Comparison of ENCODE assay signal across 10 cellular contexts in genomic region chr1:3391711-3392110, GRCh38.
"Had no signal": no experiment of that assay in that cellular context is flagged by ENCODE, and none has a peak within 500 bp of the region (broad histone marks: within the 10 kb centered on the region; RNA-seq: fewer than 3 reads in every experiment).

No MANE protein-coding gene starts in this region.

- DNase-seq: activated CD4-positive, alpha-beta T cell treated with anti-CD3 and anti-CD28 coated beads, Interleukin-2, amount 50 U/mL, for 48 hours; activated naive CD4-positive, alpha-beta T cell treated with anti-CD3 and anti-CD28 coated beads, Interleukin-2, amount 10 ng/mL, durations not matched to agents 7 days and 5 days; activated T-cell treated with anti-CD3 and anti-CD28 coated beads, Interleukin-2, amount 50 U/mL, for 1 hour; dorsolateral prefrontal cortex; kidney glomerular epithelial cell; mesenchymal stem cell; stimulated activated CD4-positive, alpha-beta T cell treated with anti-CD3 and anti-CD28 coated beads, Interleukin-2, amount 100 ng/mL, for 48 hours; T-helper 9 cell had no signal

- H3K36me3 ChIP-seq: pancreas had no signal

- H3K27ac ChIP-seq: dorsolateral prefrontal cortex, pancreas, VCaP had no signal

- H3K4me1 ChIP-seq: pancreas had no signal

- H3K27me3 ChIP-seq: pancreas had no signal

- H3K4me3 ChIP-seq: dorsolateral prefrontal cortex, pancreas had no signal
